ENCODE assay signal across 20 cellular contexts in the genomic region with DNA sequence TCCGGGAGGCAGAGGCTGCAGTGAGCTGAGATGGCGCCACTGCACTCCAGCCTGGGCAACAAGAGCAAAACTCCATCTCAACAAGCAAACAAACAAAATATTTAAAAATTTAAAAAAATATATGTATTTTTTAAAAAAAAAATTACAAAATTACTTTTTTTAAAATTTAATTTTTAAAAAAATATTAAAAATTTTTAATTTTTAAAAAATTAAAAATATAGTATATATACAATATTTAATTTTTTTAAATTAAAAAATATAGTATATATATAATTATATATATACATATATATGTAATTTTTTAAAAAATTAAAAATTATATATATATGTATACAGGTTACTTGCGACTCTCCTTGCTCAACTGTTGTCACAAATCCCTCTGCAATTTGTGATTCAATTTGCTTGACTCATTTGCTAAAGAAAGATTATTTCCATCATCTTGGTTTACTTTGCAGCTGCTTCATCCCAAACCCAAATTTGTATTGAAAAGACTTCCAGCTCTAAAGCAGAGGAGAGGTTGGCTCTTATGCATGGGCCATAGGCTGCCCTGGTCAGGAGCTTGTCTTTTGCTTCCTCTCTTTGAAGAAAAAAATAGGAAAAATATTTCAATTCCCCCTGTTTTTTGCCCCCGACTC.
"Had no signal": no experiment of that assay in that cellular context is flagged by ENCODE, and none has a peak within 500 bp of the region (broad histone marks: within the 10 kb centered on the region; RNA-seq: fewer than 3 reads in every experiment).

No MANE protein-coding gene starts in this region.

- DNase-seq: effector memory CD8-positive, alpha-beta T cell; erythroblast; foreskin keratinocyte; heart right ventricle; hypothalamus; mammary epithelial cell; naive B cell; posterior cingulate gyrus; stimulated activated CD4-positive, alpha-beta T cell treated with anti-CD3 and anti-CD28 coated beads, Interleukin-12 subunit alpha, Interleukin-12 subunit beta, amount 100 ng/mL, for 4 hours; stimulated activated naive CD4-positive, alpha-beta T cell; stomach; substantia nigra; transverse colon had no signal

- ATAC-seq: effector memory CD8-positive, alpha-beta T cell; foreskin keratinocyte; heart right ventricle; left lobe of liver; sciatic nerve had no signal

- H3K27me3 ChIP-seq: foreskin keratinocyte, heart right ventricle, neutrophil, stomach, transverse colon had no signal

- H3K4me1 ChIP-seq: foreskin keratinocyte, heart right ventricle, stomach, transverse colon had no signal

- FAIRE-seq: endothelial cell of umbilical vein, islet of Langerhans had no signal

- H3K9me3 ChIP-seq: neutrophil, thoracic aorta, transverse colon had no signal

- H3K27ac ChIP-seq: foreskin keratinocyte, heart right ventricle, neutrophil, skin epidermis, stomach, thoracic aorta, transverse colon had no signal

- H3K36me3 ChIP-seq: heart right ventricle, neutrophil, stomach, thoracic aorta, transverse colon had no signal

- H3K4me3 ChIP-seq: heart right ventricle, skin epidermis, stomach, thoracic aorta, transverse colon had no signal
